8 cellular contexts compared by ENCODE assay signal in genomic region chr1:16366722-16367257, GRCh38. TPM values are rescaled to one million over a fixed set of nuclear protein-coding genes. Genes with fewer than 3 reads are reported as not detected.
DNase-seq lines count a peak whose midpoint lies in the region; ATAC-seq and TF ChIP-seq lines count a peak whose summit lies in the region.

SZRD1 (plus strand) TSS chr1:16367242; CDS start chr1:16367258, 16 bp downstream.

- no peaks in the 10 kb centered on the region for H3K9me3 ChIP-seq in gastroesophageal sphincter
- H3K9me3 ChIP-seq in neuronal stem cell (replicated peaks in 1 of 2; ENCODE audit: control insufficient read depth in 2 of 2, insufficient read depth in 1 of 2, low read depth in 1 of 2, low read length in 2 of 2), result no peaks in the 10 kb centered on the region

- no peak for TF ChIP-seq POLR2A in gastroesophageal sphincter (IDR thresholded peaks at IDR 0.05)

- H3K27me3 ChIP-seq in gastroesophageal sphincter (no peaks in the 10 kb centered on the region), neuronal stem cell (ENCODE audit: control insufficient read depth in 3 of 3, insufficient read depth in 3 of 3, low read depth in 1 of 3, low read length in 3 of 3) (no peaks in the 10 kb centered on the region)

- peak within 1 kb of the TSS; percentile 89 for H3K23ac ChIP-seq in neuronal stem cell (ENCODE audit: low read depth, low read length, poor library complexity)

- H3K18ac ChIP-seq in neuronal stem cell (ENCODE audit: low read length), result peak within 1 kb of the TSS; percentile 99

- H3K4me1 ChIP-seq in gastroesophageal sphincter (peaks cover 4 to 62% (median 12%) of the 10 kb centered on the region in 3 donors), neuronal stem cell (ENCODE audit: control insufficient read depth in 2 of 2, insufficient read depth in 1 of 2, low read depth in 1 of 2, low read length in 2 of 2) (peaks cover 2 to 7% of the 10 kb centered on the region in 2 donors)

- H4K91ac ChIP-seq in neuronal stem cell (ENCODE audit: low read depth, low read length, poor library complexity), result no peak within 1 kb of the TSS

- peak within 1 kb of the TSS; percentile 75 for H2BK15ac ChIP-seq in neuronal stem cell (ENCODE audit: low read length)

- H2BK5ac ChIP-seq in neuronal stem cell (ENCODE audit: low read length), result peak within 1 kb of the TSS; percentile 90

- peak within 1 kb of the TSS; percentile 51 for H3K4me2 ChIP-seq in neuronal stem cell (ENCODE audit: insufficient read depth, low read length, poor library complexity, severe bottlenecking)

- peak within 1 kb of the TSS; percentile 37 for H3K4ac ChIP-seq in neuronal stem cell (ENCODE audit: low read length)

- H4K8ac ChIP-seq in neuronal stem cell (ENCODE audit: low read depth, low read length), result no peak within 1 kb of the TSS

- H3K14ac ChIP-seq in neuronal stem cell (ENCODE audit: low read length), result peak within 1 kb of the TSS; percentile 56

- peak within 1 kb of the TSS; percentile 47 for H2AK5ac ChIP-seq in neuronal stem cell (ENCODE audit: low read depth, low read length)

- no peak for TF ChIP-seq EP300 in gastroesophageal sphincter (IDR thresholded peaks at IDR 0.05)

- no peak within 1 kb of the TSS for H2BK120ac ChIP-seq in neuronal stem cell (ENCODE audit: low read depth, low read length)

- TF ChIP-seq CTCF in gastroesophageal sphincter (IDR thresholded peaks at IDR 0.05) (no peak), subcutaneous adipose tissue (IDR thresholded peaks at IDR 0.05; ENCODE audit: low read depth) (no peak)

- WGBS in gastroesophageal sphincter (ENCODE audit: low coverage in 1 of 2), 2 donors, result 2 to 8% methylated on average over 6 to 17 of the region's 24 CpGs
- no CpG with 5 or more reads among the region's 24 CpGs for WGBS in neuronal stem cell (ENCODE audit: extremely low coverage in 2 of 2, insufficient read length in 2 of 2, insufficient replicate concordance in 1 of 2), 2 donors

- H2AFZ ChIP-seq in neuronal stem cell (ENCODE audit: low read length), result peak within 1 kb of the TSS; percentile 90

- H3K79me1 ChIP-seq in neuronal stem cell (ENCODE audit: low read depth, low read length), result peaks cover 3% of the 10 kb centered on the region

- H3K36me3 ChIP-seq in gastroesophageal sphincter, result no peaks in the 10 kb centered on the region
- peaks cover 0 to 11% of the 10 kb centered on the region in 2 donors for H3K36me3 ChIP-seq in neuronal stem cell (replicated peaks in 1 of 2; ENCODE audit: control insufficient read depth in 2 of 2, insufficient read depth in 2 of 2, low read length in 2 of 2)

- no peak within 1 kb of the TSS for H2BK12ac ChIP-seq in neuronal stem cell (ENCODE audit: low read length)

- DNase-seq in GDM1 (lab: John Stamatoyannopoulos, UW) (peak; percentile 99), NCI-H1092 (lab: John Stamatoyannopoulos, UW) (peak; percentile 100), neuronal stem cell (ENCODE audit: low spot score) (peak; percentile 97)
- DNase-seq in activated naive CD4-positive, alpha-beta T cell treated with anti-CD3 and anti-CD28 coated beads, Interleukin-2, amount 50 U/mL, for 16 hours, result peak; percentile 95

- H3K4me3 ChIP-seq in gastroesophageal sphincter (peak within 1 kb of the TSS; percentile 56 to 86), neuronal stem cell (ENCODE audit: low read length in 2 of 2) (peak within 1 kb of the TSS; percentile 80 to 98)

- peak within 1 kb of the TSS; percentile 72 to 98 (median 96) for H3K27ac ChIP-seq in gastroesophageal sphincter
- peak within 1 kb of the TSS; percentile 95 for H3K27ac ChIP-seq in neuronal stem cell (replicated peaks; ENCODE audit: low read length)

- H3K9ac ChIP-seq in neuronal stem cell (ENCODE audit: low read depth, low read length, poor library complexity), result peak within 1 kb of the TSS; percentile 92

- ATAC-seq in HG02610 (IDR thresholded peaks at IDR 0.05; ENCODE audit: unreplicated experiment) (peak; percentile 79), SK-N-SH treated with all-trans-retinoic acid at 6 μM for 48 hours (peak; percentile 87), gastroesophageal sphincter (peak; percentile 94)

TF ChIP-seq in SK-N-SH treated with all-trans-retinoic acid at 6 μM for 48 hours, 23 proteins besides CTCF, POLR2A, EP300 and RAD21:
- TF ChIP-seq ZFP30 (CRISPR knock-in tag; IDR thresholded peaks at IDR 0.05) (no peak), GLIS3 (CRISPR knock-in tag; IDR thresholded peaks at IDR 0.05) (no peak), ZFP3 (CRISPR knock-in tag; IDR thresholded peaks at IDR 0.05) (no peak), ARNTL (CRISPR knock-in tag; IDR thresholded peaks at IDR 0.05; ENCODE audit: borderline replicate concordance, low read depth) (no peak), CSDC2 (CRISPR knock-in tag; IDR thresholded peaks at IDR 0.05) (peak; percentile 18; the same call in 1 of the 2 replicates), ZC3H10 (CRISPR knock-in tag; IDR thresholded peaks at IDR 0.05) (no peak), ESRRG (CRISPR knock-in tag; IDR thresholded peaks at IDR 0.05) (no peak), TSHZ2 (CRISPR knock-in tag; IDR thresholded peaks at IDR 0.05) (peak; percentile 59)

RNA-seq across cellular contexts. Expression of gene SZRD1, which starts in this region (rescaled TPM):
- total RNA-seq in gastroesophageal sphincter (100 to 1,000 TPM in 2 of 4 donors, 10 to 100 TPM in 2; 85.8 to 117 (median 99.4) TPM), subcutaneous adipose tissue (10 to 100 TPM; 41.7 to 88.4 (median 50.4) TPM)
- 98.0 TPM for polyA plus RNA-seq in neuronal stem cell (2013, experiment 1 of 2)
- polyA plus RNA-seq in neuronal stem cell (2013, experiment 2 of 2), result 96.9 TPM

Comparison
In these comparisons a context has a peak if more than half of its experiments do, and no peak if none do; other contexts are left out.
1. Peak in every context shown above with its lines: DNase-seq, ATAC-seq, H3K4me3 ChIP-seq and H3K27ac ChIP-seq.